ENCODE assay signal across 15 cellular contexts in genomic region chr2:11701831-11702301, GRCh38. TPM values are rescaled to one million over a fixed set of nuclear protein-coding genes. Genes with fewer than 3 reads are reported as not detected.
DNase-seq lines count a peak whose midpoint lies in the region; ATAC-seq and TF ChIP-seq lines count a peak whose summit lies in the region.
"Had no signal": no experiment of that assay in that cellular context is flagged by ENCODE, and none has a peak within 500 bp of the region (broad histone marks: within the 10 kb centered on the region; RNA-seq: fewer than 3 reads in every experiment).

No MANE protein-coding gene starts in this region.

- DNase-seq in NCI-H82 (lab: John Stamatoyannopoulos, UW), result peak; percentile 77
- no peak for DNase-seq in effector memory CD8-positive, alpha-beta T cell
- DNase-seq in sciatic nerve (ENCODE audit: low spot score), result no peak
- no peak for DNase-seq in anterior cingulate cortex (lab: John Stamatoyannopoulos, UW)
- DNase-seq in activated CD4-positive, alpha-beta T cell treated with anti-CD3 and anti-CD28 coated beads, Interleukin-2, amount 50 U/mL, for 48 hours, result no peak
- DNase-seq: activated CD4-positive, CD25-positive, alpha-beta regulatory T cell treated with anti-CD3 and anti-CD28 coated beads, Interleukin-2, amount 50 U/mL, for 72 hours; activated gamma-delta T cell; COR-L47 had no signal

- no peaks in the 10 kb centered on the region for H3K4me1 Mint-ChIP-seq in effector memory CD8-positive, alpha-beta T cell (ENCODE audit: low read depth in 2 of 2)

- TF ChIP-seq CTCF in gastroesophageal sphincter (IDR thresholded peaks at IDR 0.05), result no peak

- H3K27ac Mint-ChIP-seq in effector memory CD8-positive, alpha-beta T cell, result no peak overlapping the region

- H3K9me3 Mint-ChIP-seq in effector memory CD8-positive, alpha-beta T cell, result no peaks in the 10 kb centered on the region

- no peak overlapping the region for H3K4me3 Mint-ChIP-seq in effector memory CD8-positive, alpha-beta T cell

- no peaks in the 10 kb centered on the region for H3K27me3 ChIP-seq in gastroesophageal sphincter
- H3K27me3 ChIP-seq: foreskin keratinocyte had no signal

- no peaks in the 10 kb centered on the region for H3K9me3 ChIP-seq in gastroesophageal sphincter

- no peak overlapping the region for H3K4me3 ChIP-seq in gastroesophageal sphincter

- TF ChIP-seq POLR2A in gastroesophageal sphincter (IDR thresholded peaks at IDR 0.05), result no peak

- H3K36me3 ChIP-seq in gastroesophageal sphincter, result no peaks in the 10 kb centered on the region

- peaks cover 0 to 23% (median 9%) of the 10 kb centered on the region in 3 donors for H3K4me1 ChIP-seq in gastroesophageal sphincter
- H3K4me1 ChIP-seq: parathyroid adenoma had no signal

- no peaks in the 10 kb centered on the region for H3K27me3 Mint-ChIP-seq in effector memory CD8-positive, alpha-beta T cell

- ATAC-seq in GM18511 (IDR thresholded peaks at IDR 0.05; ENCODE audit: unreplicated experiment), result peak; percentile 45
- ATAC-seq in effector memory CD8-positive, alpha-beta T cell (replicated peaks), result peak; percentile 57
- ATAC-seq in sciatic nerve, result peak; percentile 6
- no peak for ATAC-seq in HG02642 (IDR thresholded peaks at IDR 0.05; ENCODE audit: poor library complexity, unreplicated experiment)
- no peak for ATAC-seq in gastroesophageal sphincter
- ATAC-seq: foreskin keratinocyte had no signal

- H3K36me3 Mint-ChIP-seq in effector memory CD8-positive, alpha-beta T cell (ENCODE audit: insufficient read depth), result no peaks in the 10 kb centered on the region

- no peak for TF ChIP-seq EP300 in gastroesophageal sphincter (IDR thresholded peaks at IDR 0.05)

- intact Hi-C loops in sciatic nerve (cut with DNase I), result no loop called here

- H3K27ac ChIP-seq in gastroesophageal sphincter, result no peak overlapping the region
- H3K27ac ChIP-seq: foreskin keratinocyte, parathyroid adenoma, RWPE1 had no signal

- 41 to 54% methylated on average over 7 to 9 of the region's 12 CpGs for WGBS in gastroesophageal sphincter (ENCODE audit: low coverage in 1 of 2), 2 donors

RNA-seq across cellular contexts. Expression of gene NTSR2, which starts 31.9 kb away (rescaled TPM):
- not detected for total RNA-seq in sciatic nerve
- total RNA-seq in gastroesophageal sphincter, result not detected
- total RNA-seq: foreskin keratinocyte, lower leg skin had no signal

RNA-seq across cellular contexts. Expression of gene LPIN1, which starts 44.6 kb away (rescaled TPM):
- total RNA-seq in sciatic nerve (141 TPM), gastroesophageal sphincter (10 to 100 TPM; 47.3 to 70.1 (median 50.0) TPM)

Comparison
In these comparisons a context has a peak if more than half of its experiments do, and no peak if none do; other contexts are left out.
1. ATAC-seq: peak in GM18511 (single experiment), effector memory CD8-positive, alpha-beta T cell (single experiment) and sciatic nerve (single experiment); none in HG02642 (single experiment) and gastroesophageal sphincter (single experiment).